Comparison of ENCODE assay signal across 14 cellular contexts in genomic region chr19:4371898-4372629, GRCh38. TPM values are rescaled to one million over a fixed set of nuclear protein-coding genes. Genes with fewer than 3 reads are reported as not detected.
DNase-seq lines count a peak whose midpoint lies in the region; ATAC-seq and TF ChIP-seq lines count a peak whose summit lies in the region.
"Had no signal": no experiment of that assay in that cellular context is flagged by ENCODE, and none has a peak within 500 bp of the region (broad histone marks: within the 10 kb centered on the region; RNA-seq: fewer than 3 reads in every experiment).

No MANE protein-coding gene starts in this region.

- CTCF ChIA-PET in CD8-positive, alpha-beta T cell (lab: Charles Lee) = interaction anchor here (0.7 to 1.2 kb wide), 3 partner anchors 9 to 105 kb away, joined by 3 read pairs; partner anchors contain the start of gene SH3GL1

- intact Hi-C loops in CD8-positive, alpha-beta T cell (cut with DNase I, micrococcal nuclease) = no loop called here
- intact Hi-C loops in esophagus squamous epithelium (cut with DNase I) = no loop called here

- no peak overlapping the region for H3K4me3 Mint-ChIP-seq in CD8-positive, alpha-beta T cell
- no peak overlapping the region for H3K4me3 Mint-ChIP-seq in natural killer cell treated with Interleukin-12 subunit alpha and Interleukin-12 subunit beta and Interleukin-15 and Interleukin-18, amount 100 ng/mL, for 72 hours
- H3K4me3 Mint-ChIP-seq: stimulated activated naive CD8-positive, alpha-beta T cell treated with anti-CD3 and anti-CD28 coated beads, Interleukin-15, Interleukin-2, amounts not matched to agents 100 ng/mL and 50 ng/mL, for 24 hours had no signal

- no peaks in the 10 kb centered on the region for H3K36me3 ChIP-seq in CD8-positive, alpha-beta T cell (ENCODE audit: insufficient read depth, low read length)
- H3K36me3 ChIP-seq in RWPE2 (ENCODE audit: low read depth) (peaks cover 6% of the 10 kb centered on the region; the same call in 1 of the 2 replicates), esophagus squamous epithelium (peaks cover 0 to 38% (median 3%) of the 10 kb centered on the region in 3 donors), skeletal muscle satellite cell (ENCODE audit: insufficient read depth, low read length) (peaks cover 22% of the 10 kb centered on the region)

- peak overlapping the region; percentile 38 for H3K9ac ChIP-seq in skeletal muscle satellite cell (ENCODE audit: low read depth, low read length)

- H3K36me3 Mint-ChIP-seq in CD8-positive, alpha-beta T cell = peaks cover 2% of the 10 kb centered on the region
- no peaks in the 10 kb centered on the region for H3K36me3 Mint-ChIP-seq in natural killer cell treated with Interleukin-12 subunit alpha and Interleukin-12 subunit beta and Interleukin-15 and Interleukin-18, amount 100 ng/mL, for 72 hours

- no peaks in the 10 kb centered on the region for H3K9me3 ChIP-seq in CD8-positive, alpha-beta T cell (ENCODE audit: low read length)
- H3K9me3 ChIP-seq in RWPE2 (ENCODE audit: severe bottlenecking) (no peaks in the 10 kb centered on the region), esophagus squamous epithelium (no peaks in the 10 kb centered on the region), skeletal muscle satellite cell (replicated peaks; ENCODE audit: low read length) (no peaks in the 10 kb centered on the region)

- TF ChIP-seq CTCF in CD8-positive, alpha-beta T cell (IDR thresholded peaks at IDR 0.05) = no peak
- no peak for TF ChIP-seq CTCF in RWPE2 (IDR thresholded peaks at IDR 0.05; ENCODE audit: poor library complexity, severe bottlenecking)
- no peak for TF ChIP-seq CTCF in esophagus squamous epithelium (IDR thresholded peaks at IDR 0.05)

- no peak overlapping the region for H3K27ac ChIP-seq in CD8-positive, alpha-beta T cell (ENCODE audit: low read depth, low read length)
- H3K27ac ChIP-seq in RWPE2 (ENCODE audit: poor library complexity, severe bottlenecking) (peak overlapping the region; percentile 91), esophagus squamous epithelium (peak overlapping the region in 3 of 4 donors; percentile 92 to 97 (median 93))

- peak overlapping the region; percentile 61 for H3K4me2 ChIP-seq in skeletal muscle satellite cell (ENCODE audit: low read length)

- no peak for DNase-seq in CD8-positive, alpha-beta T cell
- DNase-seq in RWPE2 (ENCODE audit: low spot score) = no peak
- no peak for DNase-seq in esophagus squamous epithelium (lab: John Stamatoyannopoulos, UW)
- no peak for DNase-seq in activated CD4-positive, CD25-positive, alpha-beta regulatory T cell (lab: John Stamatoyannopoulos, UW)
- no peak for DNase-seq in NCI-H226
- no peak for DNase-seq in natural killer cell treated with Interleukin-12 subunit alpha and Interleukin-12 subunit beta and Interleukin-15 and Interleukin-18, amount 100 ng/mL, for 72 hours (ENCODE audit: low spot score)
- DNase-seq: activated CD4-positive, alpha-beta T cell treated with anti-CD3 and anti-CD28 coated beads for 48 hours; cortex of kidney; foreskin melanocyte; stimulated activated CD4-positive, alpha-beta T cell treated with anti-CD3 and anti-CD28 coated beads, Interleukin-2, amount 100 ng/mL, for 24 hours; SW 1271 had no signal

- peaks cover 45% of the 10 kb centered on the region for H3K4me1 ChIP-seq in CD8-positive, alpha-beta T cell (ENCODE audit: insufficient read depth, low read length)
- H3K4me1 ChIP-seq in RWPE2 (ENCODE audit: insufficient read depth, poor library complexity, severe bottlenecking) = peaks cover 48% of the 10 kb centered on the region
- H3K4me1 ChIP-seq in esophagus squamous epithelium = peaks cover 85 to 100% (median 92%) of the 10 kb centered on the region in 3 donors
- peaks cover 97% of the 10 kb centered on the region for H3K4me1 ChIP-seq in skeletal muscle satellite cell (ENCODE audit: control insufficient read depth, insufficient read depth, low read length)

- H3K27ac Mint-ChIP-seq in CD8-positive, alpha-beta T cell = peak overlapping the region; percentile 27
- peak overlapping the region in 1 of 2 donors; percentile 27 for H3K27ac Mint-ChIP-seq in natural killer cell treated with Interleukin-12 subunit alpha and Interleukin-12 subunit beta and Interleukin-15 and Interleukin-18, amount 100 ng/mL, for 72 hours
- H3K27ac Mint-ChIP-seq: stimulated activated naive CD8-positive, alpha-beta T cell treated with anti-CD3 and anti-CD28 coated beads, Interleukin-15, Interleukin-2, amounts not matched to agents 100 ng/mL and 50 ng/mL, for 24 hours had no signal

- no peaks in the 10 kb centered on the region for H3K27me3 ChIP-seq in CD8-positive, alpha-beta T cell (ENCODE audit: insufficient read depth, low read length)
- H3K27me3 ChIP-seq in RWPE2 (ENCODE audit: insufficient read depth, poor library complexity, severe bottlenecking) = no peaks in the 10 kb centered on the region
- no peaks in the 10 kb centered on the region for H3K27me3 ChIP-seq in esophagus squamous epithelium
- H3K27me3 ChIP-seq in skeletal muscle satellite cell (ENCODE audit: control insufficient read depth, insufficient read depth, low read length) = no peaks in the 10 kb centered on the region

- TF ChIP-seq POLR2A in esophagus squamous epithelium (IDR thresholded peaks at IDR 0.05) = no peak

- POLR2A ChIA-PET in CD8-positive, alpha-beta T cell (lab: Charles Lee) = no interaction called here

- H3K4me3 ChIP-seq in CD8-positive, alpha-beta T cell (ENCODE audit: low read depth, low read length) = no peak overlapping the region
- H3K4me3 ChIP-seq in RWPE2 (ENCODE audit: severe bottlenecking) (no peak overlapping the region), esophagus squamous epithelium (no peak overlapping the region), skeletal muscle satellite cell (ENCODE audit: low read length) (peak overlapping the region; percentile 32)

- peaks cover 46% of the 10 kb centered on the region for H3K4me1 Mint-ChIP-seq in CD8-positive, alpha-beta T cell (ENCODE audit: low read depth)
- H3K4me1 Mint-ChIP-seq in natural killer cell treated with Interleukin-12 subunit alpha and Interleukin-12 subunit beta and Interleukin-15 and Interleukin-18, amount 100 ng/mL, for 72 hours (ENCODE audit: low read depth in 2 of 2) = peaks cover 39 to 47% of the 10 kb centered on the region in 2 donors

- no peaks in the 10 kb centered on the region for H3K9me3 Mint-ChIP-seq in CD8-positive, alpha-beta T cell
- no peaks in the 10 kb centered on the region for H3K9me3 Mint-ChIP-seq in natural killer cell treated with Interleukin-12 subunit alpha and Interleukin-12 subunit beta and Interleukin-15 and Interleukin-18, amount 100 ng/mL, for 72 hours
- H3K9me3 Mint-ChIP-seq: stimulated activated naive CD8-positive, alpha-beta T cell treated with anti-CD3 and anti-CD28 coated beads, Interleukin-15, Interleukin-2, amounts not matched to agents 100 ng/mL and 50 ng/mL, for 24 hours had no signal

- ATAC-seq in CD8-positive, alpha-beta T cell = no peak
- ATAC-seq in RWPE2 (ENCODE audit: low read depth) = no peak
- ATAC-seq in HG02678 (IDR thresholded peaks at IDR 0.05; ENCODE audit: unreplicated experiment) = no peak
- ATAC-seq in natural killer cell treated with Interleukin-12 subunit alpha and Interleukin-12 subunit beta and Interleukin-15 and Interleukin-18, amount 100 ng/mL, for 72 hours = no peak

- WGBS in esophagus squamous epithelium, 2 donors = 63 to 93% methylated on average over 6 to 14 of the region's 15 CpGs

- H3K27me3 Mint-ChIP-seq in CD8-positive, alpha-beta T cell (ENCODE audit: low read depth) = no peaks in the 10 kb centered on the region
- H3K27me3 Mint-ChIP-seq in natural killer cell treated with Interleukin-12 subunit alpha and Interleukin-12 subunit beta and Interleukin-15 and Interleukin-18, amount 100 ng/mL, for 72 hours = no peaks in the 10 kb centered on the region
- H3K27me3 Mint-ChIP-seq: stimulated activated naive CD8-positive, alpha-beta T cell treated with anti-CD3 and anti-CD28 coated beads, Interleukin-15, Interleukin-2, amounts not matched to agents 100 ng/mL and 50 ng/mL, for 24 hours had no signal

RNA-seq across cellular contexts. Expression of gene SH3GL1, which starts 28.3 kb away (rescaled TPM):
- total RNA-seq in CD8-positive, alpha-beta T cell = 10 to 100 TPM; 35.0 to 38.1 TPM
- 100 to 1,000 TPM in 2 of 4 donors, 10 to 100 TPM in 2; 67.4 to 131 (median 91.2) TPM for total RNA-seq in esophagus squamous epithelium
- total RNA-seq in skeletal muscle satellite cell (2012; rRNA removed) = 91.8 and 122 TPM in 2 replicates
- total RNA-seq in natural killer cell treated with Interleukin-12 subunit alpha and Interleukin-12 subunit beta and Interleukin-15 and Interleukin-18, amount 100 ng/mL, for 72 hours = 10 to 100 TPM; 47.0 to 50.8 TPM

RNA-seq across cellular contexts. Expression of gene MPND, which starts 28.7 kb away (rescaled TPM):
- total RNA-seq in CD8-positive, alpha-beta T cell = 10 to 100 TPM in 1 of 2 experiments, 1 to 10 TPM in 1; 7.3 to 10.4 TPM
- 10 to 100 TPM in 1 of 4 donors, 1 to 10 TPM in 3; 2.5 to 11.1 (median 6.5) TPM for total RNA-seq in esophagus squamous epithelium
- total RNA-seq in skeletal muscle satellite cell (2012; rRNA removed) = 3.7 and 4.8 TPM in 2 replicates
- total RNA-seq in natural killer cell treated with Interleukin-12 subunit alpha and Interleukin-12 subunit beta and Interleukin-15 and Interleukin-18, amount 100 ng/mL, for 72 hours = 10 to 100 TPM; 28.3 to 73.5 TPM

RNA-seq across cellular contexts. Expression of gene CHAF1A, which starts 30.4 kb away (rescaled TPM):
- 10 to 100 TPM; 26.3 to 28.1 TPM for total RNA-seq in CD8-positive, alpha-beta T cell
- 10 to 100 TPM in 3 of 4 donors, 1 to 10 TPM in 1; 7.6 to 20.9 (median 11.9) TPM for total RNA-seq in esophagus squamous epithelium
- 9.8 and 17.2 TPM in 2 replicates for total RNA-seq in skeletal muscle satellite cell (2012; rRNA removed)
- 100 to 1,000 TPM in 1 of 2 donors, 10 to 100 TPM in 1; 54.6 to 125 TPM for total RNA-seq in natural killer cell treated with Interleukin-12 subunit alpha and Interleukin-12 subunit beta and Interleukin-15 and Interleukin-18, amount 100 ng/mL, for 72 hours

RNA-seq across cellular contexts. Expression of gene STAP2, which starts 33.4 kb away (rescaled TPM):
- total RNA-seq in CD8-positive, alpha-beta T cell = under 1 TPM; 0.65 to 0.97 TPM
- 100 to 1,000 TPM in 1 of 4 donors, 10 to 100 TPM in 3; 61.4 to 131 (median 82.5) TPM for total RNA-seq in esophagus squamous epithelium
- total RNA-seq in skeletal muscle satellite cell (2012; rRNA removed) = 2.0 and 2.5 TPM in 2 replicates
- total RNA-seq in natural killer cell treated with Interleukin-12 subunit alpha and Interleukin-12 subunit beta and Interleukin-15 and Interleukin-18, amount 100 ng/mL, for 72 hours = 10 to 100 TPM in 1 of 2 donors, 1 to 10 TPM in 1; 7.3 to 12.8 TPM
